In the genomic region with DNA sequence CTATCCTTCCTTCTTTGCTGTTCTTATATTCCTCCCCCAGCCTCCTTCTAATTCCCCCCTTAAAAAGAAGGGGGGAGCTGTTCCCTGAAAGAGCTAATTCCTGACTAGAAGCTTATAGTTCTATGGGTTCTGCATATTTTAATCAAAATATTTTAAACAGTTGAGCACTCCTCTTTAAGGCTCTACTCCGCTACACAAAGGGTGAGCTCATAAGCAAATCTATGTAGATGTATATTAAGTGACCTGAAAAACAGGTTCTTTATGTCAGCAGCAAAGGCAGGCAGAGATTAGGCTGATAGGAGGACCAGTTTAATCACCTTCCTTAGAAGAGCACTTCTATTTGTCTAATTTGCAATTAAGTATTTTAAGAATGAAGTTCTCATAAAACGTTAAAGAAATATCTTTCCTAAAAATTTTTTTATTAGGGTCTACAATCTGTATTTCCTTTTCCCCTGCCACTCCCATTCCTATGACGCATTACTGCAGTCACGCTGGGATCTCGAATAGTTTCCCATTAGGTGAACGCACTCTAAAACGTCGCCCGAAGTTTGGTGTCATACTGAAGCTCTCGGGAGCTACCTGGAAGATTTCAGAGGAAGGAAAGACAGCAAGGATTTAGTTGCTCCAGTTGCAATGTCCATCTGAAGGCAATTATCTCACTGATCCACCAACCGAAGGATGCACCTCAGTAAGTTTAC, we compare ENCODE assay signal across 12 cellular contexts. TPM values are rescaled to one million over a fixed set of nuclear protein-coding genes. Genes with fewer than 3 reads are reported as not detected.
A peak's percentile ranks its signal among the peaks of the same experiment; 100 is the strongest.
DNase-seq lines count a peak whose midpoint lies in the region; ATAC-seq, FAIRE-seq and TF ChIP-seq lines count a peak whose summit lies in the region.
"Had no signal": no experiment of that assay in that cellular context is flagged by ENCODE, and none has a peak within 500 bp of the region (broad histone marks: within the 10 kb centered on the region; RNA-seq: fewer than 3 reads in every experiment).

No MANE protein-coding gene starts in this region.

- peaks cover 69% of the 10 kb centered on the region for H3K4me1 ChIP-seq in HUES64 (ENCODE audit: insufficient read depth, low read length)
- H3K4me1 ChIP-seq in kidney (ENCODE audit: control insufficient read depth in 1 of 2, insufficient read depth in 1 of 2, low read depth in 1 of 2, low read length in 2 of 2): no peaks in the 10 kb centered on the region
- H3K4me1 ChIP-seq in gastrocnemius medialis: peaks cover 14 to 16% of the 10 kb centered on the region in 2 donors

- H3K9ac ChIP-seq in HUES64 (ENCODE audit: low read depth, low read length) (peak overlapping the region; percentile 11; the same call in 1 of the 2 replicates), kidney (ENCODE audit: low read length in 2 of 2) (peak overlapping the region in 1 of 2 donors; percentile 2)

- FAIRE-seq in kidney (lab: Jason Lieb, UNC): no peak

- intact Hi-C loops in kidney (cut with DNase I) (no loop called here), gastrocnemius medialis (cut with DNase I; ENCODE audit: low total_unique reads) (loop anchor here (10.0 kb wide), 1 partner anchor 594 kb away; no protein-coding TSS in a partner anchor)

- in situ Hi-C loops in T47D (cut with HindIII; ENCODE audit: low pct_unique_long_range_greater_than_20kb, low sequenced_read_pairs): no loop called here
- in situ Hi-C loops in gastrocnemius medialis (cut with MboI; ENCODE audit: low sequenced_read_pairs in 4 of 4): loop anchor here (25.0 kb wide), 2 partner anchors 1118 to 1968 kb away; no protein-coding TSS in a partner anchor

- 57% methylated on average over 10 of the region's 11 CpGs for WGBS in HUES64

- TF ChIP-seq POLR2A in gastrocnemius medialis (IDR thresholded peaks at IDR 0.05): peak in 1 of 2 donors; percentile 12

- H3K27ac ChIP-seq in HUES64 (ENCODE audit: low read depth, low read length): no peak overlapping the region
- H3K27ac ChIP-seq in kidney (ENCODE audit: low read depth in 2 of 2, low read length in 2 of 2): peak overlapping the region; percentile 10 to 11
- H3K27ac ChIP-seq in gastrocnemius medialis: peak overlapping the region in 3 of 4 donors; percentile 5 to 80 (median 12)

- TF ChIP-seq CTCF in kidney (IDR thresholded peaks at IDR 0.05; ENCODE audit: borderline replicate concordance, extremely low read depth, insufficient read depth): no peak
- TF ChIP-seq CTCF in gastrocnemius medialis (IDR thresholded peaks at IDR 0.05 in 4 of 5, conservative IDR thresholded peaks at IDR 0.05 in 1 of 5): no peak

- no peak for ATAC-seq in gastrocnemius medialis
- no peak for ATAC-seq in GM19455 (IDR thresholded peaks at IDR 0.05; ENCODE audit: unreplicated experiment)
- no peak for ATAC-seq in HG03045 (IDR thresholded peaks at IDR 0.05; ENCODE audit: unreplicated experiment)
- ATAC-seq in GM21529 (IDR thresholded peaks at IDR 0.05; ENCODE audit: unreplicated experiment): no peak
- ATAC-seq: activated CD4-positive, alpha-beta T cell treated with anti-CD3 and anti-CD28 coated beads for 36 hours; left lobe of liver had no signal

- peaks cover 13% of the 10 kb centered on the region for H3K27me3 ChIP-seq in HUES64 (ENCODE audit: insufficient read depth, low read length)
- no peaks in the 10 kb centered on the region for H3K27me3 ChIP-seq in gastrocnemius medialis
- H3K27me3 ChIP-seq: SJCRH30 had no signal

- DNase-seq in T47D (ENCODE audit: low read depth in 1 of 2, low spot score in 1 of 2) (peak; percentile 13 to 75), kidney (no peak), gastrocnemius medialis (no peak), SW480 (ENCODE audit: low spot score) (no peak)
- DNase-seq: activated CD4-positive, alpha-beta T cell treated with anti-CD3 and anti-CD28 coated beads for 36 hours; DMS 273 treated with DMSO at 0.1 percent for 48 hours; SJCRH30 had no signal

- H3K4me3 ChIP-seq in HUES64 (ENCODE audit: low read length) (peak overlapping the region; percentile 72), kidney (ENCODE audit: low read length in 2 of 2) (peak overlapping the region; percentile 33 to 69), gastrocnemius medialis (peak overlapping the region in 1 of 4 donors; percentile 68)
- H3K4me3 ChIP-seq: SJCRH30 had no signal

- no peaks in the 10 kb centered on the region for H3K9me3 ChIP-seq in HUES64 (ENCODE audit: insufficient read depth, low read depth, low read length)
- no peaks in the 10 kb centered on the region for H3K9me3 ChIP-seq in kidney (ENCODE audit: control insufficient read depth in 1 of 2, low read length in 2 of 2)
- no peaks in the 10 kb centered on the region for H3K9me3 ChIP-seq in gastrocnemius medialis
- H3K9me3 ChIP-seq: SJCRH30 had no signal

- no peaks in the 10 kb centered on the region for H3K36me3 ChIP-seq in HUES64 (ENCODE audit: insufficient read depth, low read length)
- no peaks in the 10 kb centered on the region for H3K36me3 ChIP-seq in kidney (ENCODE audit: control insufficient read depth in 1 of 2, insufficient read depth in 2 of 2, low read length in 2 of 2)
- H3K36me3 ChIP-seq in gastrocnemius medialis: no peaks in the 10 kb centered on the region
- H3K36me3 ChIP-seq: SJCRH30 had no signal

RNA-seq across cellular contexts. Expression of gene EFNB2, which starts 5.1 kb away (rescaled TPM):
- 30.9 TPM for polyA plus RNA-seq in HUES64 (2013, experiment 1 of 2)
- 47.2 TPM for polyA plus RNA-seq in HUES64 (2013, experiment 2 of 2)
- 32.8 TPM for total RNA-seq in kidney
- 12.7 TPM for polyA plus RNA-seq in kidney (ENCODE audit: insufficient read depth, low read depth, low replicate concordance)
- 1 to 10 TPM; 5.7 to 9.3 (median 6.1) TPM for total RNA-seq in gastrocnemius medialis

RNA-seq across cellular contexts. Expression of gene ARGLU1, which starts 37.6 kb away (rescaled TPM):
- 85.4 TPM for polyA plus RNA-seq in HUES64 (2013, experiment 1 of 2)
- polyA plus RNA-seq in HUES64 (2013, experiment 2 of 2): 109 TPM
- 86.7 TPM for total RNA-seq in kidney
- 39.0 TPM for polyA plus RNA-seq in kidney (ENCODE audit: insufficient read depth, low read depth, low replicate concordance)
- 10 to 100 TPM; 10.0 to 41.1 (median 12.9) TPM for total RNA-seq in gastrocnemius medialis

Comparison
In these comparisons a context has a peak if more than half of its experiments do, and no peak if none do; other contexts are left out.
1. DNase-seq: peak in T47D (2 of 2); none in kidney (single experiment), gastrocnemius medialis (0 of 2) and SW480 (single experiment).